In genomic region chr13:39273953-39274352, GRCh38 we compare ENCODE assay signal across 9 cellular contexts.
DNase-seq lines count a peak whose midpoint lies in the region; ATAC-seq and TF ChIP-seq lines count a peak whose summit lies in the region.
"Had no signal": no experiment of that assay in that cellular context is flagged by ENCODE, and none has a peak within 500 bp of the region (broad histone marks: within the 10 kb centered on the region; RNA-seq: fewer than 3 reads in every experiment).

No MANE protein-coding gene starts in this region.

- H3K9me3 Mint-ChIP-seq in osteocyte (ENCODE audit: unreplicated experiment): peaks cover 4% of the 10 kb centered on the region

- H3K27ac Mint-ChIP-seq in osteocyte (ENCODE audit: unreplicated experiment): no peak overlapping the region

- H3K4me1 Mint-ChIP-seq in osteocyte (ENCODE audit: unreplicated experiment): peaks cover 8% of the 10 kb centered on the region

- H3K4me3 ChIP-seq in colonic mucosa: no peak overlapping the region
- H3K4me3 ChIP-seq: prostate gland had no signal

- DNase-seq in DMS79 treated with DMSO at 0.1 percent for 48 hours (lab: John Stamatoyannopoulos, UW) (peak; percentile 0), DMS79 (lab: John Stamatoyannopoulos, UW) (no peak), NCI-H146 treated with DMSO at 0.1 percent for 48 hours (lab: John Stamatoyannopoulos, UW; ENCODE audit: unreplicated experiment) (peak; percentile 51), colonic mucosa (peak; percentile 27), osteocyte (ENCODE audit: extremely low spot score, unreplicated experiment) (no peak)

- H3K36me3 ChIP-seq in colonic mucosa: no peaks in the 10 kb centered on the region
- H3K36me3 ChIP-seq: prostate gland had no signal

- no peaks in the 10 kb centered on the region for H3K27me3 ChIP-seq in colonic mucosa

- no peak for TF ChIP-seq CTCF in colonic mucosa (IDR thresholded peaks at IDR 0.05)
- peak; percentile 26 for TF ChIP-seq CTCF in osteocyte (IDR thresholded peaks at IDR 0.05)

- no peaks in the 10 kb centered on the region for H3K4me1 ChIP-seq in colonic mucosa
- H3K4me1 ChIP-seq: prostate gland had no signal

- H3K27ac ChIP-seq in colonic mucosa: no peak overlapping the region
- H3K27ac ChIP-seq: prostate gland had no signal

- H3K36me3 Mint-ChIP-seq in osteocyte (ENCODE audit: unreplicated experiment): no peaks in the 10 kb centered on the region

- intact Hi-C loops in colonic mucosa (cut with DNase I): loop anchor here (2.0 kb wide), 1 partner anchor 343 kb away; no protein-coding TSS in a partner anchor

- no peak for ATAC-seq in GM21447 (IDR thresholded peaks at IDR 0.05; ENCODE audit: unreplicated experiment)
- no peak for ATAC-seq in GM18517 (IDR thresholded peaks at IDR 0.05; ENCODE audit: unreplicated experiment)
- no peak for ATAC-seq in GM19035 (IDR thresholded peaks at IDR 0.05; ENCODE audit: unreplicated experiment)

- H3K9ac ChIP-seq in colonic mucosa (ENCODE audit: low read depth in 2 of 2, low read length in 2 of 2): no peak overlapping the region

- no peaks in the 10 kb centered on the region for H3K27me3 Mint-ChIP-seq in osteocyte (ENCODE audit: unreplicated experiment)

- no peak overlapping the region for H3K4me3 Mint-ChIP-seq in osteocyte (ENCODE audit: unreplicated experiment)

- no peaks in the 10 kb centered on the region for H3K9me3 ChIP-seq in colonic mucosa
- H3K9me3 ChIP-seq: prostate gland had no signal

Comparison
In these comparisons a context has a peak if more than half of its experiments do, and no peak if none do; other contexts are left out.
1. DNase-seq: peak in DMS79 treated with DMSO at 0.1 percent for 48 hours (single experiment), NCI-H146 treated with DMSO at 0.1 percent for 48 hours (single experiment) and colonic mucosa (single experiment); none in DMS79 (single experiment) and osteocyte (single experiment).